8 cellular contexts compared by ENCODE assay signal in genomic region chr17:19648475-19649406, GRCh38. TPM values are rescaled to one million over a fixed set of nuclear protein-coding genes. Genes with fewer than 3 reads are reported as not detected.
DNase-seq lines count a peak whose midpoint lies in the region; ATAC-seq and TF ChIP-seq lines count a peak whose summit lies in the region.

Gene ALDH3A2 (plus strand): TSS chr17:19648751. CDS start chr17:19648972, 221 bp downstream.

- peaks cover 4% of the 10 kb centered on the region for H3K36me3 Mint-ChIP-seq in T-helper 17 cell (ENCODE audit: low read depth)

- H3K36me3 ChIP-seq in heart right ventricle, result peaks cover 0 to 17% (median 7%) of the 10 kb centered on the region in 9 donors
- H3K36me3 ChIP-seq in upper lobe of right lung, result peaks cover 14% of the 10 kb centered on the region

- H3K4me1 ChIP-seq in heart right ventricle, result peaks cover 9 to 69% (median 46%) of the 10 kb centered on the region in 9 donors
- H3K4me1 ChIP-seq in upper lobe of right lung, result peaks cover 33% of the 10 kb centered on the region

- 0% methylated on average over 73 of the region's 73 CpGs for WGBS in heart right ventricle, 2 donors

- H3K27ac ChIP-seq in heart right ventricle (peak within 1 kb of the TSS; percentile 89 to 97 (median 95)), upper lobe of right lung (peak within 1 kb of the TSS; percentile 93)

- peak within 1 kb of the TSS; percentile 93 for H3K27ac Mint-ChIP-seq in T-helper 17 cell

- ATAC-seq in GM18498 (IDR thresholded peaks at IDR 0.05; ENCODE audit: unreplicated experiment), result peak; percentile 93
- peak; percentile 91 for ATAC-seq in HG02884 (IDR thresholded peaks at IDR 0.05; ENCODE audit: unreplicated experiment)
- ATAC-seq in T-helper 17 cell, result peak; percentile 98
- peak; percentile 99 to 100 (median 100) for ATAC-seq in heart right ventricle
- ATAC-seq in upper lobe of right lung, result peak; percentile 98

- no peaks in the 10 kb centered on the region for H3K27me3 ChIP-seq in heart right ventricle
- no peaks in the 10 kb centered on the region for H3K27me3 ChIP-seq in upper lobe of right lung

- H3K4me3 ChIP-seq in heart right ventricle, result peak within 1 kb of the TSS; percentile 49 to 99 (median 90)
- H3K4me3 ChIP-seq in upper lobe of right lung, result peak within 1 kb of the TSS; percentile 74

- intact Hi-C loops in heart right ventricle (cut with DNase I), result loop anchor here (5.0 to 10.0 kb wide), 8 partner anchors 99 to 141 kb away; partner anchors contain the start of gene ALDH3A1 (in 1 of the 10)
- intact Hi-C loops in posterior vena cava (cut with DNase I), result loop anchor here in 1 of 2 donors (5.0 kb wide), 1 partner anchor 131 kb away; no protein-coding TSS in a partner anchor
- intact Hi-C loops in upper lobe of right lung (cut with DNase I), result no loop called here

- DNase-seq in NCI-H1694 (lab: John Stamatoyannopoulos, UW), result peak; percentile 94
- peak; percentile 82 to 90 (median 87) for DNase-seq in T-helper 17 cell
- peak; percentile 87 for DNase-seq in amniotic stem cell (lab: John Stamatoyannopoulos, UW)
- DNase-seq in heart right ventricle, result peak; percentile 97 to 98
- DNase-seq in posterior vena cava (ENCODE audit: low spot score), result peak; percentile 99
- DNase-seq in upper lobe of right lung, result peak; percentile 100

- H3K9me3 ChIP-seq in T-helper 17 cell (ENCODE audit: control insufficient read depth, low read length, poor library complexity, severe bottlenecking) (no peaks in the 10 kb centered on the region), heart right ventricle (no peaks in the 10 kb centered on the region), upper lobe of right lung (no peaks in the 10 kb centered on the region)

- peak in 5 of 9 donors; percentile 11 to 47 (median 40) for TF ChIP-seq CTCF in heart right ventricle (IDR thresholded peaks at IDR 0.05)
- TF ChIP-seq CTCF in upper lobe of right lung (IDR thresholded peaks at IDR 0.05), result peak; percentile 26

- peak within 1 kb of the TSS; percentile 98 for H3K4me3 Mint-ChIP-seq in T-helper 17 cell

- no peaks in the 10 kb centered on the region for H3K27me3 Mint-ChIP-seq in T-helper 17 cell

- peaks cover 32% of the 10 kb centered on the region for H3K4me1 Mint-ChIP-seq in T-helper 17 cell

RNA-seq across cellular contexts. Expression of gene ALDH3A2, which starts in this region (rescaled TPM):
- 10 to 100 TPM; 16.1 to 17.1 TPM for total RNA-seq in T-helper 17 cell
- total RNA-seq in heart right ventricle, result 100 to 1,000 TPM in 1 of 10 donors, 10 to 100 TPM in 9; 50.2 to 104 (median 73.6) TPM
- polyA plus RNA-seq in heart right ventricle, result 10 to 100 TPM; 20.6 to 35.4 TPM
- total RNA-seq in posterior vena cava, result 10 to 100 TPM; 38.8 to 45.3 TPM
- total RNA-seq in upper lobe of right lung, result 134 TPM

Comparison
In these comparisons a context has a peak if more than half of its experiments do, and no peak if none do; other contexts are left out.
1. Peak in every context shown above with its lines: DNase-seq, ATAC-seq, H3K4me3 ChIP-seq and H3K27ac ChIP-seq.